ENCODE assay signal across 8 cellular contexts in the genomic region with DNA sequence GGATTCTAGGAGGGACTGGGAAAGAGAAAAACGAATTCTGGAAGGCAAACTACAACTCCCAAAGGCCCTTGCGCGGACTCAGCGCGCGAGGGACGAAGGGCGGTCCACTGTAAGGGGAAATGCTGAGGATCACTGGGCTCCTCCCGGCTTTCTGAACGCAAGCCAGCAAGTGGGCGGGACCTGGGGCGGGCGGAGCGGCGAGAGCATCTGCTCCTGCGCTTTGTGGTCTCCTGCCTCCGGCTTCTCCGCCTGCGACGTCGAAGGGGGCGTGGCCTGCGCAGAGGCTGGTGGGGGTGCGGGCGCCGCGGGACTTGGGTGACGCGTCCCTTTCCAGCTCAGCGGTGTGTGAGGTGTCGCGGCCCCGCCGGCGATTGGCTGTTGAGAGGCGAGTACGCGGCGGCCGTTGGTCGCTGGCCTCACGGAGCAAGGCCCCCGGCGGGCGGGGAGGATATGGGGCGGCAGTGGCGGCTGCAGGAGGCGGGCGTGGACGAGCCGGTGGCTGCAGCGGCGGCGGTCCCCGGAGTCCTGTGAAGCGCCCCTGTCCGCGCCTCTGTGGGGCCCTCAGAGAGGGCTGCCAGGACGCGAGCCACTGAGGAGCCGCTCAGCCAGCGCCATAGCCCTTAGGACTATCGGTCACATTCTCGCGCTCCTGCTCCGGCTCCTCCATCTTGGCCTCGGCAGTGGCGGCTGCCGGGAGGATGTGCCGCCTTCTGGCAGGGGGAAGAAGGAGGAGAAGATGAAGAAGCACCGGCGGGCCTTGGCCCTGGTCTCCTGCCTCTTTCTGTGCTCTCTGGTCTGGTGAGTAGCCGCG. TPM values are rescaled to one million over a fixed set of nuclear protein-coding genes. Genes with fewer than 3 reads are reported as not detected.
DNase-seq lines count a peak whose midpoint lies in the region; ATAC-seq and TF ChIP-seq lines count a peak whose summit lies in the region.

A gene with protein sequence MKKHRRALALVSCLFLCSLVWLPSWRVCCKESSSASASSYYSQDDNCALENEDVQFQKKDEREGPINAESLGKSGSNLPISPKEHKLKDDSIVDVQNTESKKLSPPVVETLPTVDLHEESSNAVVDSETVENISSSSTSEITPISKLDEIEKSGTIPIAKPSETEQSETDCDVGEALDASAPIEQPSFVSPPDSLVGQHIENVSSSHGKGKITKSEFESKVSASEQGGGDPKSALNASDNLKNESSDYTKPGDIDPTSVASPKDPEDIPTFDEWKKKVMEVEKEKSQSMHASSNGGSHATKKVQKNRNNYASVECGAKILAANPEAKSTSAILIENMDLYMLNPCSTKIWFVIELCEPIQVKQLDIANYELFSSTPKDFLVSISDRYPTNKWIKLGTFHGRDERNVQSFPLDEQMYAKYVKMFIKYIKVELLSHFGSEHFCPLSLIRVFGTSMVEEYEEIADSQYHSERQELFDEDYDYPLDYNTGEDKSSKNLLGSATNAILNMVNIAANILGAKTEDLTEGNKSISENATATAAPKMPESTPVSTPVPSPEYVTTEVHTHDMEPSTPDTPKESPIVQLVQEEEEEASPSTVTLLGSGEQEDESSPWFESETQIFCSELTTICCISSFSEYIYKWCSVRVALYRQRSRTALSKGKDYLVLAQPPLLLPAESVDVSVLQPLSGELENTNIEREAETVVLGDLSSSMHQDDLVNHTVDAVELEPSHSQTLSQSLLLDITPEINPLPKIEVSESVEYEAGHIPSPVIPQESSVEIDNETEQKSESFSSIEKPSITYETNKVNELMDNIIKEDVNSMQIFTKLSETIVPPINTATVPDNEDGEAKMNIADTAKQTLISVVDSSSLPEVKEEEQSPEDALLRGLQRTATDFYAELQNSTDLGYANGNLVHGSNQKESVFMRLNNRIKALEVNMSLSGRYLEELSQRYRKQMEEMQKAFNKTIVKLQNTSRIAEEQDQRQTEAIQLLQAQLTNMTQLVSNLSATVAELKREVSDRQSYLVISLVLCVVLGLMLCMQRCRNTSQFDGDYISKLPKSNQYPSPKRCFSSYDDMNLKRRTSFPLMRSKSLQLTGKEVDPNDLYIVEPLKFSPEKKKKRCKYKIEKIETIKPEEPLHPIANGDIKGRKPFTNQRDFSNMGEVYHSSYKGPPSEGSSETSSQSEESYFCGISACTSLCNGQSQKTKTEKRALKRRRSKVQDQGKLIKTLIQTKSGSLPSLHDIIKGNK (N-terminal part only) (plus strand): TSS at position 451 of the 811 bp plus-strand sequence. CDS start 286 bp downstream, at position 737.

- H3K9me3 Mint-ChIP-seq in activated T-helper 2 cell treated with anti-CD3 and anti-CD28 coated beads, Interferon-gamma antibody, Interleukin-2, Interleukin-4, amounts not matched to agents 10 μg/mL and 5 μg/mL and 100 μg/mL, durations not matched to agents 14 hours and 24 hours and 36 hours: no peaks in the 10 kb centered on the region
- no peaks in the 10 kb centered on the region for H3K9me3 Mint-ChIP-seq in natural killer cell

- no peaks in the 10 kb centered on the region for H3K9me3 ChIP-seq in RWPE2 (ENCODE audit: severe bottlenecking)

- intact Hi-C loops in activated T-helper 2 cell treated with anti-CD3 and anti-CD28 coated beads, Interferon-gamma antibody, Interleukin-2, Interleukin-4, amounts not matched to agents 10 μg/mL and 5 μg/mL and 100 μg/mL, durations not matched to agents 14 hours and 24 hours and 36 hours (cut with micrococcal nuclease): loop anchor here (1.0 to 5.0 kb wide), 11 partner anchors 54 to 1626 kb away; a partner anchor contains a TSS
- intact Hi-C loops in natural killer cell (cut with micrococcal nuclease): loop anchor here (1.0 to 10.0 kb wide), 9 partner anchors 129 to 1488 kb away; a partner anchor contains a TSS

- H3K4me1 ChIP-seq in RWPE2 (ENCODE audit: insufficient read depth, poor library complexity, severe bottlenecking): peaks cover 23% of the 10 kb centered on the region

- no peak for TF ChIP-seq CTCF in RWPE2 (IDR thresholded peaks at IDR 0.05; ENCODE audit: poor library complexity, severe bottlenecking)
- no peak for TF ChIP-seq CTCF in fibroblast of mammary gland (conservative IDR thresholded peaks at IDR 0.05; ENCODE audit: control insufficient read depth, insufficient read depth, low read depth, low read length)
- TF ChIP-seq CTCF in natural killer cell (IDR thresholded peaks at IDR 0.05): no peak

- H3K27ac Mint-ChIP-seq in activated T-helper 2 cell treated with anti-CD3 and anti-CD28 coated beads, Interferon-gamma antibody, Interleukin-2, Interleukin-4, amounts not matched to agents 10 μg/mL and 5 μg/mL and 100 μg/mL, durations not matched to agents 14 hours and 24 hours and 36 hours: peak within 1 kb of the TSS; percentile 99
- H3K27ac Mint-ChIP-seq in natural killer cell: peak within 1 kb of the TSS; percentile 99 to 100

- peak within 1 kb of the TSS; percentile 70 for H3K27ac ChIP-seq in RWPE2 (ENCODE audit: poor library complexity, severe bottlenecking)

- DNase-seq in EH (ENCODE audit: low read depth) (peak; percentile 99), H4 (ENCODE audit: low spot score) (peak; percentile 98), LoVo (ENCODE audit: low spot score) (peak; percentile 99), RWPE2 (ENCODE audit: low spot score) (peak; percentile 99), fibroblast of mammary gland (ENCODE audit: low read depth) (peak; percentile 98), natural killer cell (peak; percentile 99)
- peak; percentile 100 for DNase-seq in activated T-helper 2 cell treated with anti-CD3 and anti-CD28 coated beads, Interferon-gamma antibody, Interleukin-2, Interleukin-4, amounts not matched to agents 10 μg/mL and 5 μg/mL and 100 μg/mL, durations not matched to agents 14 hours and 24 hours and 36 hours (ENCODE audit: low spot score)
- peak; percentile 100 for DNase-seq in stimulated activated naive CD4-positive, alpha-beta T cell treated with Interleukin-2 at 50 U/mL for 16 hours (lab: John Stamatoyannopoulos, UW)

- peaks cover 38% of the 10 kb centered on the region for H3K4me1 Mint-ChIP-seq in activated T-helper 2 cell treated with anti-CD3 and anti-CD28 coated beads, Interferon-gamma antibody, Interleukin-2, Interleukin-4, amounts not matched to agents 10 μg/mL and 5 μg/mL and 100 μg/mL, durations not matched to agents 14 hours and 24 hours and 36 hours (ENCODE audit: low read depth)
- peaks cover 50 to 52% of the 10 kb centered on the region in 2 donors for H3K4me1 Mint-ChIP-seq in natural killer cell

- H3K36me3 Mint-ChIP-seq in activated T-helper 2 cell treated with anti-CD3 and anti-CD28 coated beads, Interferon-gamma antibody, Interleukin-2, Interleukin-4, amounts not matched to agents 10 μg/mL and 5 μg/mL and 100 μg/mL, durations not matched to agents 14 hours and 24 hours and 36 hours (ENCODE audit: low read depth): peaks cover 10% of the 10 kb centered on the region
- no peaks in the 10 kb centered on the region for H3K36me3 Mint-ChIP-seq in natural killer cell

- H3K27me3 ChIP-seq in RWPE2 (ENCODE audit: insufficient read depth, poor library complexity, severe bottlenecking): no peaks in the 10 kb centered on the region

- peaks cover 9% of the 10 kb centered on the region for H3K27me3 Mint-ChIP-seq in activated T-helper 2 cell treated with anti-CD3 and anti-CD28 coated beads, Interferon-gamma antibody, Interleukin-2, Interleukin-4, amounts not matched to agents 10 μg/mL and 5 μg/mL and 100 μg/mL, durations not matched to agents 14 hours and 24 hours and 36 hours (ENCODE audit: low read depth)
- H3K27me3 Mint-ChIP-seq in natural killer cell (ENCODE audit: low read depth in 2 of 2): peaks cover 5% of the 10 kb centered on the region in 2 donors

- ATAC-seq in RWPE2 (ENCODE audit: low read depth) (peak; percentile 88), natural killer cell (peak; percentile 79 to 93 (median 81))

- H3K4me3 Mint-ChIP-seq in activated T-helper 2 cell treated with anti-CD3 and anti-CD28 coated beads, Interferon-gamma antibody, Interleukin-2, Interleukin-4, amounts not matched to agents 10 μg/mL and 5 μg/mL and 100 μg/mL, durations not matched to agents 14 hours and 24 hours and 36 hours (ENCODE audit: low read depth): peak within 1 kb of the TSS; percentile 95
- peak within 1 kb of the TSS; percentile 99 for H3K4me3 Mint-ChIP-seq in natural killer cell

- H3K36me3 ChIP-seq in RWPE2 (ENCODE audit: low read depth): no peaks in the 10 kb centered on the region

- H3K4me3 ChIP-seq in RWPE2 (ENCODE audit: severe bottlenecking) (peak within 1 kb of the TSS; percentile 79), fibroblast of mammary gland (ENCODE audit: control insufficient read depth, low read depth, low read length) (peak within 1 kb of the TSS; percentile 97)

RNA-seq across cellular contexts. Expression of the gene that starts here (rescaled TPM):
- total RNA-seq in H4 (2014; rRNA removed; shearing (Covaris generic)): 11.5 and 14.7 TPM in 2 replicates
- 28.2 and 33.3 TPM in 2 replicates for total RNA-seq in activated T-helper 2 cell treated with anti-CD3 and anti-CD28 coated beads, Interferon-gamma antibody, Interleukin-2, Interleukin-4, amounts not matched to agents 10 μg/mL and 5 μg/mL and 100 μg/mL, durations not matched to agents 14 hours and 24 hours and 36 hours
- total RNA-seq in natural killer cell: 10 to 100 TPM; 86.0 to 97.5 (median 96.0) TPM

Comparison
In these comparisons a context has a peak if more than half of its experiments do, and no peak if none do; other contexts are left out.
1. Peak in every context shown above with its lines: DNase-seq, ATAC-seq, H3K4me3 ChIP-seq and H3K27ac ChIP-seq.